Comparison of ENCODE assay signal across 11 cellular contexts in the genomic region with DNA sequence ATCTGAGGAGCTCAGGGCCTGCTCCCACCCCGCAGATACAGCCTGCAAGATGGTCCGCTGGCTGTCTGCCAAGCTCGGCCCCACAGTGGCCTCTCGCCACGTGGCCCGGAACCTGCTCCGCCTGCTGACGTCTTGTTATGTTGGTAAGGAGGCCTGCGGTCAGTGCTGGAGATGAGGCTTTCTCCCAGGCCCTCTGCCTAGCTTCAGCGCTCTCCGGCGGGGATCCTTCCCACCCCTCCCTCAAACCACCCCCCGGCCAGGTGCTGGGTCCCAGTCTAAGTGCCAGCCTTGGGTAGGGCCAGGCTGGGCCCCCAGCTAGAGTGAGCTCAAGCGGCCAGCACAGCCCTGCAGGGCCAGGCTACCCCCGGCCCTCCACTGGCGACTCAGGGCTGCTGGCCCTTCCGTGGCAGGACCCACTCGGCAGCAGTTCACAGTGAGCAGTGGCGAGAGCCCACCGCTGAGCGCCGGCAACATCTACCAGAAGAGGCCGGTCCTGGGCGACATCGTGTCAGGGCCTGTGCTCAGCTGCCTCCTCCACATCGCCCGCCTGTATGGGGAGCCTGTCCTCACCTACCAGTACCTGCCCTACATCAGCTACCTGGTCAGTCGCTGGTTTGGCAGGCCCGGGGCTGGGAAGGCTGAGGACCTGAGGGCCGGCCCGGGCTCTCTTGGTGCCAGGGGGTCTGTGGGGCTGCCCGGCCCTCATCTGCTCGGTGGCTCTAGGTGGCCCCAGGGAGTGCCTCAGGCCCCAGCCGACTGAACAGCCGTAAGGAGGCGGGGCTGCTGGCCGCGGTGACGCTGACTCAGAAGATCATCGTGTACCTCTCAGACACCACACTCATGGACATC. TPM values are rescaled to one million over a fixed set of nuclear protein-coding genes. Genes with fewer than 3 reads are reported as not detected.
A peak's percentile ranks its signal among the peaks of the same experiment; 100 is the strongest.
DNase-seq lines count a peak whose midpoint lies in the region; ATAC-seq and TF ChIP-seq lines count a peak whose summit lies in the region.
"Had no signal": no experiment of that assay in that cellular context is flagged by ENCODE, and none has a peak within 500 bp of the region (broad histone marks: within the 10 kb centered on the region; RNA-seq: fewer than 3 reads in every experiment).

No MANE protein-coding gene starts in this region.

- peaks cover 51% of the 10 kb centered on the region for H3K36me3 Mint-ChIP-seq in activated B cell treated with CpG ODN at 0.5 μM for 24 hours (ENCODE audit: low read depth)

- peak in 1 of 2 donors; percentile 28 for TF ChIP-seq POLR2A in heart left ventricle (IDR thresholded peaks at IDR 0.05)
- peak; percentile 73 to 85 for TF ChIP-seq POLR2A in gastrocnemius medialis (IDR thresholded peaks at IDR 0.05)

- H3K27ac ChIP-seq in heart left ventricle = peak overlapping the region; percentile 77 to 97 (median 86)
- H3K27ac ChIP-seq in gastrocnemius medialis = peak overlapping the region; percentile 99 to 100 (median 99)
- no peak overlapping the region for H3K27ac ChIP-seq in WERI-Rb-1

- no peak overlapping the region for H3K4me3 Mint-ChIP-seq in activated B cell treated with CpG ODN at 0.5 μM for 24 hours
- H3K4me3 Mint-ChIP-seq: activated CD4-positive, alpha-beta memory T cell treated with anti-CD3 and anti-CD28 coated beads, Interleukin-2, amount 10 ng/mL, durations not matched to agents 7 days and 5 days had no signal

- H3K9me3 ChIP-seq in heart left ventricle = no peaks in the 10 kb centered on the region
- no peaks in the 10 kb centered on the region for H3K9me3 ChIP-seq in gastrocnemius medialis
- no peaks in the 10 kb centered on the region for H3K9me3 ChIP-seq in HAP-1
- no peaks in the 10 kb centered on the region for H3K9me3 ChIP-seq in WERI-Rb-1 (ENCODE audit: severe bottlenecking)

- DNase-seq in EL (peak; percentile 87), activated B cell treated with CpG ODN at 0.5 μM for 24 hours (no peak), heart left ventricle (peak; percentile 85 to 93 (median 89)), gastrocnemius medialis (peak; percentile 96), HAP-1 (ENCODE audit: low spot score in 2 of 2) (no peak), iPS-NIHi7 (ENCODE audit: extremely low spot score) (no peak), WERI-Rb-1 (no peak)
- DNase-seq in activated naive CD4-positive, alpha-beta T cell (lab: John Stamatoyannopoulos, UW) = no peak
- DNase-seq: activated CD4-positive, alpha-beta memory T cell treated with anti-CD3 and anti-CD28 coated beads, Interleukin-2, amount 10 ng/mL, durations not matched to agents 7 days and 5 days; NCI-H2107 had no signal

- H3K4me1 ChIP-seq in heart left ventricle = peaks cover 0 to 60% (median 15%) of the 10 kb centered on the region in 12 donors
- H3K4me1 ChIP-seq in gastrocnemius medialis = peaks cover 40 to 48% of the 10 kb centered on the region in 2 donors
- no peaks in the 10 kb centered on the region for H3K4me1 ChIP-seq in HAP-1

- H3K4me3 ChIP-seq in heart left ventricle = peak overlapping the region in 10 of 12 donors; percentile 9 to 51 (median 31)
- peak overlapping the region; percentile 29 to 47 (median 38) for H3K4me3 ChIP-seq in gastrocnemius medialis
- H3K4me3 ChIP-seq in HAP-1 = no peak overlapping the region
- H3K4me3 ChIP-seq in WERI-Rb-1 (ENCODE audit: low read depth, low read length) = no peak overlapping the region

- intact Hi-C loops in activated B cell treated with CpG ODN at 0.5 μM for 24 hours (cut with micrococcal nuclease) = no loop called here
- intact Hi-C loops in heart left ventricle (cut with DNase I) = loop anchor here in 1 of 10 donors (10.0 kb wide), 1 partner anchor 304 kb away; the partner anchor contains the start of gene DPH1
- intact Hi-C loops in gastrocnemius medialis (cut with DNase I; ENCODE audit: low total_unique reads) = loop anchor here (2.0 kb wide), 1 partner anchor 32 kb away; the partner anchor contains the start of gene SERPINF1

- TF ChIP-seq CTCF in activated B cell treated with CpG ODN at 0.5 μM for 24 hours (IDR thresholded peaks at IDR 0.05) (no peak), heart left ventricle (IDR thresholded peaks at IDR 0.05) (no peak), gastrocnemius medialis (IDR thresholded peaks at IDR 0.05 in 4 of 5, conservative IDR thresholded peaks at IDR 0.05 in 1 of 5) (no peak), WERI-Rb-1 (IDR thresholded peaks at IDR 0.05; ENCODE audit: low read depth, low read length) (no peak)

- no peaks in the 10 kb centered on the region for H3K27me3 ChIP-seq in heart left ventricle
- no peaks in the 10 kb centered on the region for H3K27me3 ChIP-seq in gastrocnemius medialis
- H3K27me3 ChIP-seq in HAP-1 (ENCODE audit: low read depth) = no peaks in the 10 kb centered on the region
- no peaks in the 10 kb centered on the region for H3K27me3 ChIP-seq in WERI-Rb-1 (ENCODE audit: insufficient read depth, low read depth, severe bottlenecking)

- 76 to 84% (median 78%) methylated on average over 31 to 40 of the region's 40 CpGs for WGBS in heart left ventricle, 4 donors

- CTCF ChIA-PET in activated B cell treated with CpG ODN at 0.5 μM for 24 hours (lab: Charles Lee) = interaction anchor here (3.8 kb wide), 1 partner anchor 53 kb away, joined by 24 read pairs; no protein-coding TSS in a partner anchor

- peak overlapping the region; percentile 24 for H3K27ac Mint-ChIP-seq in activated B cell treated with CpG ODN at 0.5 μM for 24 hours

- POLR2A ChIA-PET in activated B cell treated with CpG ODN at 0.5 μM for 24 hours (lab: Charles Lee) = interaction anchor here (1.1 to 4.5 kb wide), 4 partner anchors 8 to 53 kb away, joined by 3 to 67 read pairs (median 18); partner anchors contain the start of gene WDR81

- no peak for ATAC-seq in activated B cell treated with CpG ODN at 0.5 μM for 24 hours (ENCODE audit: low read depth)
- ATAC-seq in heart left ventricle = peak; percentile 57 to 88 (median 82)
- ATAC-seq in gastrocnemius medialis = peak; percentile 91 to 92

- peaks cover 56% of the 10 kb centered on the region for H3K4me1 Mint-ChIP-seq in activated B cell treated with CpG ODN at 0.5 μM for 24 hours

- H3K27me3 Mint-ChIP-seq in activated B cell treated with CpG ODN at 0.5 μM for 24 hours = no peaks in the 10 kb centered on the region
- H3K27me3 Mint-ChIP-seq: activated CD4-positive, alpha-beta memory T cell treated with anti-CD3 and anti-CD28 coated beads, Interleukin-2, amount 10 ng/mL, durations not matched to agents 7 days and 5 days had no signal

- H3K36me3 ChIP-seq in heart left ventricle (peaks cover 0 to 89% (median 46%) of the 10 kb centered on the region in 9 donors), gastrocnemius medialis (peaks cover 0 to 60% of the 10 kb centered on the region in 2 donors), HAP-1 (replicated peaks) (peaks cover 8% of the 10 kb centered on the region), WERI-Rb-1 (peaks cover 18% of the 10 kb centered on the region)

- no peaks in the 10 kb centered on the region for H3K9me3 Mint-ChIP-seq in activated B cell treated with CpG ODN at 0.5 μM for 24 hours
- H3K9me3 Mint-ChIP-seq: activated CD4-positive, alpha-beta memory T cell treated with anti-CD3 and anti-CD28 coated beads, Interleukin-2, amount 10 ng/mL, durations not matched to agents 7 days and 5 days had no signal

- in situ Hi-C loops in gastrocnemius medialis (cut with MboI; ENCODE audit: low sequenced_read_pairs in 4 of 4) (no loop called here), HAP-1 (cut with MboI; ENCODE audit: low sequenced_read_pairs) (no loop called here)

RNA-seq across cellular contexts. Expression of gene WDR81, which starts 6.1 kb away (rescaled TPM):
- 42.7 and 48.4 TPM in 2 replicates for total RNA-seq in activated B cell treated with CpG ODN at 0.5 μM for 24 hours
- total RNA-seq in heart left ventricle = 10 to 100 TPM in 4 of 9 donors, 1 to 10 TPM in 5; 7.2 to 29.0 (median 9.3) TPM
- 10 to 100 TPM in 1 of 2 donors, 1 to 10 TPM in 1; 9.1 to 12.5 TPM for polyA plus RNA-seq in heart left ventricle
- 10 to 100 TPM; 22.3 to 61.1 (median 42.7) TPM for total RNA-seq in gastrocnemius medialis

RNA-seq across cellular contexts. Expression of gene SERPINF2, which starts 12.1 kb away (rescaled TPM):
- total RNA-seq in activated B cell treated with CpG ODN at 0.5 μM for 24 hours (0.82 and 1.3 TPM in 2 replicates), heart left ventricle (1 to 10 TPM in 2 of 9 donors, under 1 TPM in 6, not detected in 1; 0.25 to 1.8 (median 0.77) TPM), gastrocnemius medialis (1 to 10 TPM in 3 of 4 donors, under 1 TPM in 1; 0.85 to 6.4 (median 4.3) TPM)
- polyA plus RNA-seq in heart left ventricle = 1 to 10 TPM in 1 of 2 donors, under 1 TPM in 1; 0.65 to 1.4 TPM
- total RNA-seq: endothelial cell of umbilical vein had no signal

RNA-seq across cellular contexts. Expression of gene TLCD2, which starts 20.4 kb away (rescaled TPM):
- total RNA-seq in activated B cell treated with CpG ODN at 0.5 μM for 24 hours (0.02 and 0.04 TPM in 2 replicates), heart left ventricle (1 to 10 TPM; 1.5 to 6.1 (median 2.3) TPM), gastrocnemius medialis (under 1 TPM; 0.66 to 0.95 (median 0.85) TPM)
- polyA plus RNA-seq in heart left ventricle = 1 to 10 TPM; 1.5 to 3.3 TPM

RNA-seq across cellular contexts. Expression of gene SERPINF1, which starts 31.3 kb away (rescaled TPM):
- total RNA-seq in activated B cell treated with CpG ODN at 0.5 μM for 24 hours (8.7 and 14.8 TPM in 2 replicates), heart left ventricle (100 to 1,000 TPM in 5 of 9 donors, 10 to 100 TPM in 4; 67.5 to 460 (median 103) TPM), gastrocnemius medialis (100 to 1,000 TPM; 554 to 698 (median 631) TPM)
- 100 to 1,000 TPM; 101 to 125 TPM for polyA plus RNA-seq in heart left ventricle
- total RNA-seq: activated CD4-positive, alpha-beta memory T cell treated with anti-CD3 and anti-CD28 coated beads, Interleukin-2, amount 10 ng/mL, durations not matched to agents 7 days and 5 days; endothelial cell of umbilical vein had no signal
- polyA plus RNA-seq: endothelial cell of umbilical vein had no signal

RNA-seq across cellular contexts. Expression of gene PRPF8, which starts 45.9 kb away (rescaled TPM):
- total RNA-seq in activated B cell treated with CpG ODN at 0.5 μM for 24 hours = 401 and 442 TPM in 2 replicates
- 100 to 1,000 TPM; 119 to 195 (median 174) TPM for total RNA-seq in heart left ventricle
- 10 to 100 TPM; 70.1 to 98.1 TPM for polyA plus RNA-seq in heart left ventricle
- total RNA-seq in gastrocnemius medialis = 100 to 1,000 TPM; 127 to 261 (median 195) TPM

Comparison
In these comparisons a context has a peak if more than half of its experiments do, and no peak if none do; other contexts are left out.
1. DNase-seq: peak in EL (single experiment), heart left ventricle (5 of 5) and gastrocnemius medialis (2 of 2); none in activated B cell treated with CpG ODN at 0.5 μM for 24 hours (single experiment), HAP-1 (0 of 2), activated naive CD4-positive, alpha-beta T cell (0 of 4), iPS-NIHi7 (single experiment) and WERI-Rb-1 (single experiment).
2. H3K4me3 ChIP-seq: peak in heart left ventricle (10 of 12) and gastrocnemius medialis (4 of 4); none in HAP-1 (single experiment) and WERI-Rb-1 (single experiment).